Comparison of ENCODE assay signal across 12 cellular contexts in genomic region chr5:10594591-10595210, GRCh38. TPM values are rescaled to one million over a fixed set of nuclear protein-coding genes. Genes with fewer than 3 reads are reported as not detected.
DNase-seq lines count a peak whose midpoint lies in the region; ATAC-seq and TF ChIP-seq lines count a peak whose summit lies in the region.
"Had no signal": no experiment of that assay in that cellular context is flagged by ENCODE, and none has a peak within 500 bp of the region (broad histone marks: within the 10 kb centered on the region; RNA-seq: fewer than 3 reads in every experiment).

No MANE protein-coding gene starts in this region.

- H3K27me3 Mint-ChIP-seq in Calu3 (ENCODE audit: unreplicated experiment) (no peaks in the 10 kb centered on the region), chondrocyte (ENCODE audit: low read depth) (no peaks in the 10 kb centered on the region), osteocyte (ENCODE audit: unreplicated experiment) (no peaks in the 10 kb centered on the region)

- DNase-seq in Calu3: no peak
- DNase-seq in NCI-H524 (lab: John Stamatoyannopoulos, UW): peak; percentile 62 to 83
- DNase-seq in chondrocyte (ENCODE audit: low spot score): no peak
- peak; percentile 60 for DNase-seq in osteocyte (ENCODE audit: extremely low spot score, unreplicated experiment)
- no peak for DNase-seq in substantia nigra (lab: John Stamatoyannopoulos, UW)
- DNase-seq in LoVo (ENCODE audit: low spot score): no peak
- no peak for DNase-seq in mucosa of gallbladder (ENCODE audit: low spot score)
- DNase-seq: activated T-cell treated with anti-CD3 and anti-CD28 coated beads, Interleukin-2, amount 50 U/mL, for 1 hour; DMS79 treated with DMSO at 0.1 percent for 48 hours; midbrain; NCI-H1105 treated with DMSO at 0.1 percent for 48 hours had no signal

- intact Hi-C loops in Calu3 (cut with micrococcal nuclease; ENCODE audit: unreplicated experiment): no loop called here

- H3K27ac Mint-ChIP-seq in Calu3 (ENCODE audit: unreplicated experiment) (peak overlapping the region; percentile 85), chondrocyte (ENCODE audit: unreplicated experiment) (peak overlapping the region; percentile 59), osteocyte (ENCODE audit: unreplicated experiment) (peak overlapping the region; percentile 76)

- CTCF ChIA-PET in Calu3 (lab: Charles Lee): interaction anchor here (0.7 to 1.1 kb wide), 3 partner anchors 33 to 176 kb away, joined by 3 to 6 read pairs (median 5); no protein-coding TSS in a partner anchor

- H3K36me3 Mint-ChIP-seq in Calu3 (ENCODE audit: insufficient read depth, unreplicated experiment) (peaks cover 12% of the 10 kb centered on the region), chondrocyte (ENCODE audit: low read depth) (no peaks in the 10 kb centered on the region), osteocyte (ENCODE audit: unreplicated experiment) (no peaks in the 10 kb centered on the region)

- H3K4me3 Mint-ChIP-seq in Calu3 (ENCODE audit: low read depth, unreplicated experiment) (peak overlapping the region; percentile 11), chondrocyte (ENCODE audit: unreplicated experiment) (no peak overlapping the region), osteocyte (ENCODE audit: unreplicated experiment) (no peak overlapping the region)

- peaks cover 36% of the 10 kb centered on the region for H3K4me1 Mint-ChIP-seq in Calu3 (ENCODE audit: low read depth, unreplicated experiment)
- peaks cover 53% of the 10 kb centered on the region for H3K4me1 Mint-ChIP-seq in chondrocyte (ENCODE audit: low read depth)
- H3K4me1 Mint-ChIP-seq in osteocyte (ENCODE audit: unreplicated experiment): peaks cover 46% of the 10 kb centered on the region

- H3K9me3 Mint-ChIP-seq in Calu3 (ENCODE audit: low read depth, unreplicated experiment): no peaks in the 10 kb centered on the region
- H3K9me3 Mint-ChIP-seq in chondrocyte (ENCODE audit: low read depth): peaks cover 3% of the 10 kb centered on the region
- no peaks in the 10 kb centered on the region for H3K9me3 Mint-ChIP-seq in osteocyte (ENCODE audit: unreplicated experiment)

- ATAC-seq in GM21576 (IDR thresholded peaks at IDR 0.05; ENCODE audit: unreplicated experiment): no peak

- no peak for TF ChIP-seq CTCF in Calu3 (IDR thresholded peaks at IDR 0.05; ENCODE audit: unreplicated experiment)
- TF ChIP-seq CTCF in chondrocyte (IDR thresholded peaks at IDR 0.05): no peak
- no peak for TF ChIP-seq CTCF in osteocyte (IDR thresholded peaks at IDR 0.05)

- BruUV-seq in Calu3 (replicated peaks; lab: Mats Ljungman, UMichigan): no TSS peak

- H3K27ac ChIP-seq in substantia nigra (ENCODE audit: low read depth, low read length, poor library complexity, severe bottlenecking): no peak overlapping the region

RNA-seq across cellular contexts. Expression of gene ANKRD33B, which starts 30.8 kb away (rescaled TPM):
- total RNA-seq in Calu3 (2022): 2.9 and 3.6 TPM in 2 replicates
- total RNA-seq in chondrocyte: 0.80 to 4.0 TPM (median 3.7 TPM) in 3 replicates
- total RNA-seq in osteocyte: 0.83 and 0.94 TPM in 2 replicates
- total RNA-seq in mucosa of gallbladder: 1.4 TPM

Comparison
In these comparisons a context has a peak if more than half of its experiments do, and no peak if none do; other contexts are left out.
1. DNase-seq: peak in NCI-H524 (2 of 2) and osteocyte (single experiment); none in Calu3 (single experiment), chondrocyte (single experiment), substantia nigra (0 of 49), LoVo (single experiment) and mucosa of gallbladder (single experiment).
2. Peak in every context shown above with its lines, with median percentiles within 50 percentile points of each other: H3K27ac Mint-ChIP-seq.